In the genomic region with DNA sequence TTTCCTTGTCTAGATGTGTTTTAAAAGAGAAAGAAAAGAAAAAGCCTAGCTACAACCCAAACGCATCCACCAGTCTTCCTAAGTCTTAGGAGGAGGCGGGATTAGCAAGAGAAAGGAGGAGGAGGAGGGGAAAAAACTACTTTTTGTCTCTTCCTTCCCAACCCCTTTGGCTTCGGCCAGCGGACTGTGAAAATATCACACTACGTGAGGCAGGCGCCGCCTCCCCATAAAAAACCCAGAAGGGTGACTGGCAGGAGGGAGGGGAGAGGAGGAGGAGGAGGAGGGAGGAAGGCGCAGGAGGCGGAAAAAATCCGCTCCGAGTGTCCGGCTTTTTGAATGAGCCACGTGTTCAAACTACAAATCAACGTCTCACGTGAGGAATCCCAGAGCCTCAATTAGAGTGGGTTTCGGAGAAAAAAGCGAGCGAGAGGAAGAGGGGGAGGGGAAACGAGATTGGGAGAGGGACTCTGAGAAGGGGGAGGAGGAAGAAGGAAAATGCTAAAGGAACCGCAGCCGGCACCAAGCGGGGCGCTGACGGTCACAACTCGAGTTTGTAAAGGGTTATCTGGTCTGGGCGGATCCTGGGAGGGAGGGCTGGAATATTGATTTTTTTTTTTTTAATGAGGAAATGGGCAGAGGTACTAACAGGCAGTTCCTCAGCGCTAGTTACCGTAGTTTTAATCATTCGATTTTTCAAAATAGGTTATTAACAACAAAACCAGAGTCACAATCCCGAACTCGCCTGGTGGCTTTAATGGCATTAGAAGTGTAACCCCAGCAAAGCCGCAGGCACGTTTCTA, we compare ENCODE assay signal across 1 cellular context.
TF ChIP-seq lines count a peak whose summit lies in the region.

Gene IGF2BP3 (minus strand): TSS at position 202 of the 800 bp plus-strand sequence. CDS start 381 bp downstream, outside the sequence.

TF ChIP-seq in K562, 482 proteins besides CTCF, POLR2A, EP300 and RAD21 (continued from another document and continues in another):
- peak; percentile 69 for TF ChIP-seq ZBTB7A (IDR thresholded peaks at IDR 0.05; ENCODE audit: borderline replicate concordance, control insufficient read depth, low read depth, low read length)
- peak; percentile 94 to 96 for TF ChIP-seq ARNT (IDR thresholded peaks at IDR 0.05)
- no peak for TF ChIP-seq NONO (IDR thresholded peaks at IDR 0.05; ENCODE audit: low read depth in 2 of 2, low read length in 1 of 2)
- TF ChIP-seq ZNF316 (IDR thresholded peaks at IDR 0.05) = no peak
- no peak for TF ChIP-seq ZC3H4 (CRISPR knock-in tag; IDR thresholded peaks at IDR 0.05; ENCODE audit: borderline replicate concordance)
- TF ChIP-seq KLF13 (tag; IDR thresholded peaks at IDR 0.05; ENCODE audit: borderline replicate concordance, low read depth) = no peak
- TF ChIP-seq, protein P1, sequence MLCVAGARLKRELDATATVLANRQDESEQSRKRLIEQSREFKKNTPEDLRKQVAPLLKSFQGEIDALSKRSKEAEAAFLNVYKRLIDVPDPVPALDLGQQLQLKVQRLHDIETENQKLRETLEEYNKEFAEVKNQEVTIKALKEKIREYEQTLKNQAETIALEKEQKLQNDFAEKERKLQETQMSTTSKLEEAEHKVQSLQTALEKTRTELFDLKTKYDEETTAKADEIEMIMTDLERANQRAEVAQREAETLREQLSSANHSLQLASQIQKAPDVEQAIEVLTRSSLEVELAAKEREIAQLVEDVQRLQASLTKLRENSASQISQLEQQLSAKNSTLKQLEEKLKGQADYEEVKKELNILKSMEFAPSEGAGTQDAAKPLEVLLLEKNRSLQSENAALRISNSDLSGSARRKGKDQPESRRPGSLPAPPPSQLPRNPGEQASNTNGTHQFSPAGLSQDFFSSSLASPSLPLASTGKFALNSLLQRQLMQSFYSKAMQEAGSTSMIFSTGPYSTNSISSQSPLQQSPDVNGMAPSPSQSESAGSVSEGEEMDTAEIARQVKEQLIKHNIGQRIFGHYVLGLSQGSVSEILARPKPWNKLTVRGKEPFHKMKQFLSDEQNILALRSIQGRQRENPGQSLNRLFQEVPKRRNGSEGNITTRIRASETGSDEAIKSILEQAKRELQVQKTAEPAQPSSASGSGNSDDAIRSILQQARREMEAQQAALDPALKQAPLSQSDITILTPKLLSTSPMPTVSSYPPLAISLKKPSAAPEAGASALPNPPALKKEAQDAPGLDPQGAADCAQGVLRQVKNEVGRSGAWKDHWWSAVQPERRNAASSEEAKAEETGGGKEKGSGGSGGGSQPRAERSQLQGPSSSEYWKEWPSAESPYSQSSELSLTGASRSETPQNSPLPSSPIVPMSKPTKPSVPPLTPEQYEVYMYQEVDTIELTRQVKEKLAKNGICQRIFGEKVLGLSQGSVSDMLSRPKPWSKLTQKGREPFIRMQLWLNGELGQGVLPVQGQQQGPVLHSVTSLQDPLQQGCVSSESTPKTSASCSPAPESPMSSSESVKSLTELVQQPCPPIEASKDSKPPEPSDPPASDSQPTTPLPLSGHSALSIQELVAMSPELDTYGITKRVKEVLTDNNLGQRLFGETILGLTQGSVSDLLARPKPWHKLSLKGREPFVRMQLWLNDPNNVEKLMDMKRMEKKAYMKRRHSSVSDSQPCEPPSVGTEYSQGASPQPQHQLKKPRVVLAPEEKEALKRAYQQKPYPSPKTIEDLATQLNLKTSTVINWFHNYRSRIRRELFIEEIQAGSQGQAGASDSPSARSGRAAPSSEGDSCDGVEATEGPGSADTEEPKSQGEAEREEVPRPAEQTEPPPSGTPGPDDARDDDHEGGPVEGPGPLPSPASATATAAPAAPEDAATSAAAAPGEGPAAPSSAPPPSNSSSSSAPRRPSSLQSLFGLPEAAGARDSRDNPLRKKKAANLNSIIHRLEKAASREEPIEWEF (CRISPR knock-in tag; IDR thresholded peaks at IDR 0.05) = peak; percentile 71; the same call in 1 of the 2 replicates
- peak; percentile 65 for TF ChIP-seq CHD1 (IDR thresholded peaks at IDR 0.05; ENCODE audit: low read length)
- TF ChIP-seq, protein P2, sequence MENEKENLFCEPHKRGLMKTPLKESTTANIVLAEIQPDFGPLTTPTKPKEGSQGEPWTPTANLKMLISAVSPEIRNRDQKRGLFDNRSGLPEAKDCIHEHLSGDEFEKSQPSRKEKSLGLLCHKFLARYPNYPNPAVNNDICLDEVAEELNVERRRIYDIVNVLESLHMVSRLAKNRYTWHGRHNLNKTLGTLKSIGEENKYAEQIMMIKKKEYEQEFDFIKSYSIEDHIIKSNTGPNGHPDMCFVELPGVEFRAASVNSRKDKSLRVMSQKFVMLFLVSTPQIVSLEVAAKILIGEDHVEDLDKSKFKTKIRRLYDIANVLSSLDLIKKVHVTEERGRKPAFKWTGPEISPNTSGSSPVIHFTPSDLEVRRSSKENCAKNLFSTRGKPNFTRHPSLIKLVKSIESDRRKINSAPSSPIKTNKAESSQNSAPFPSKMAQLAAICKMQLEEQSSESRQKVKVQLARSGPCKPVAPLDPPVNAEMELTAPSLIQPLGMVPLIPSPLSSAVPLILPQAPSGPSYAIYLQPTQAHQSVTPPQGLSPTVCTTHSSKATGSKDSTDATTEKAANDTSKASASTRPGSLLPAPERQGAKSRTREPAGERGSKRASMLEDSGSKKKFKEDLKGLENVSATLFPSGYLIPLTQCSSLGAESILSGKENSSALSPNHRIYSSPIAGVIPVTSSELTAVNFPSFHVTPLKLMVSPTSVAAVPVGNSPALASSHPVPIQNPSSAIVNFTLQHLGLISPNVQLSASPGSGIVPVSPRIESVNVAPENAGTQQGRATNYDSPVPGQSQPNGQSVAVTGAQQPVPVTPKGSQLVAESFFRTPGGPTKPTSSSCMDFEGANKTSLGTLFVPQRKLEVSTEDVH (IDR thresholded peaks at IDR 0.05; ENCODE audit: low read depth, partially characterized antibody) = peak; percentile 86
- TF ChIP-seq, protein P3, sequence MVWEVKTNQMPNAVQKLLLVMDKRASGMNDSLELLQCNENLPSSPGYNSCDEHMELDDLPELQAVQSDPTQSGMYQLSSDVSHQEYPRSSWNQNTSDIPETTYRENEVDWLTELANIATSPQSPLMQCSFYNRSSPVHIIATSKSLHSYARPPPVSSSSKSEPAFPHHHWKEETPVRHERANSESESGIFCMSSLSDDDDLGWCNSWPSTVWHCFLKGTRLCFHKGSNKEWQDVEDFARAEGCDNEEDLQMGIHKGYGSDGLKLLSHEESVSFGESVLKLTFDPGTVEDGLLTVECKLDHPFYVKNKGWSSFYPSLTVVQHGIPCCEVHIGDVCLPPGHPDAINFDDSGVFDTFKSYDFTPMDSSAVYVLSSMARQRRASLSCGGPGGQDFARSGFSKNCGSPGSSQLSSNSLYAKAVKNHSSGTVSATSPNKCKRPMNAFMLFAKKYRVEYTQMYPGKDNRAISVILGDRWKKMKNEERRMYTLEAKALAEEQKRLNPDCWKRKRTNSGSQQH (CRISPR knock-in tag; IDR thresholded peaks at IDR 0.05) = peak; percentile 90
- TF ChIP-seq ZNF740 (CRISPR knock-in tag; IDR thresholded peaks at IDR 0.05) = 0 out of 2 replicates have a peak, but pooled peaks have one; percentile 40
- peak in 1 of 2 experiments; percentile 23; a peak in 1 of 4 replicates for TF ChIP-seq ZNF740 (tag; IDR thresholded peaks at IDR 0.05)
- no peak for TF ChIP-seq ZNF79 (CRISPR knock-in tag; IDR thresholded peaks at IDR 0.05; ENCODE audit: low read depth)
- TF ChIP-seq MEIS2 (IDR thresholded peaks at IDR 0.05; ENCODE audit: partially characterized antibody) = peak; percentile 92
- no peak for TF ChIP-seq RBM39 (optimal IDR thresholded peaks at IDR 0.05; ENCODE audit: low read depth, low read length)
- no peak; a peak in 1 of 4 replicates for TF ChIP-seq KDM4B (IDR thresholded peaks at IDR 0.05; ENCODE audit: borderline replicate concordance in 2 of 2, low read depth in 1 of 2)
- TF ChIP-seq ZNF444 (CRISPR knock-in tag; IDR thresholded peaks at IDR 0.05) = peak; percentile 75; the same call in 1 of the 2 replicates
- TF ChIP-seq FOXM1 (IDR thresholded peaks at IDR 0.05; ENCODE audit: low read depth) = peak; percentile 89
- no peak for TF ChIP-seq FOXM1 (CRISPR knock-in tag; IDR thresholded peaks at IDR 0.05; ENCODE audit: low read depth)
- TF ChIP-seq, protein P4, sequence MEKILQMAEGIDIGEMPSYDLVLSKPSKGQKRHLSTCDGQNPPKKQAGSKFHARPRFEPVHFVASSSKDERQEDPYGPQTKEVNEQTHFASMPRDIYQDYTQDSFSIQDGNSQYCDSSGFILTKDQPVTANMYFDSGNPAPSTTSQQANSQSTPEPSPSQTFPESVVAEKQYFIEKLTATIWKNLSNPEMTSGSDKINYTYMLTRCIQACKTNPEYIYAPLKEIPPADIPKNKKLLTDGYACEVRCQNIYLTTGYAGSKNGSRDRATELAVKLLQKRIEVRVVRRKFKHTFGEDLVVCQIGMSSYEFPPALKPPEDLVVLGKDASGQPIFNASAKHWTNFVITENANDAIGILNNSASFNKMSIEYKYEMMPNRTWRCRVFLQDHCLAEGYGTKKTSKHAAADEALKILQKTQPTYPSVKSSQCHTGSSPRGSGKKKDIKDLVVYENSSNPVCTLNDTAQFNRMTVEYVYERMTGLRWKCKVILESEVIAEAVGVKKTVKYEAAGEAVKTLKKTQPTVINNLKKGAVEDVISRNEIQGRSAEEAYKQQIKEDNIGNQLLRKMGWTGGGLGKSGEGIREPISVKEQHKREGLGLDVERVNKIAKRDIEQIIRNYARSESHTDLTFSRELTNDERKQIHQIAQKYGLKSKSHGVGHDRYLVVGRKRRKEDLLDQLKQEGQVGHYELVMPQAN (IDR thresholded peaks at IDR 0.05; ENCODE audit: borderline replicate concordance) = peak; percentile 97
- peak; percentile 92 for TF ChIP-seq TAF9B (IDR thresholded peaks at IDR 0.05; ENCODE audit: partially characterized antibody)
- no peak for TF ChIP-seq FOXK1 (CRISPR knock-in tag; IDR thresholded peaks at IDR 0.05; ENCODE audit: borderline replicate concordance)
- peak; percentile 99 for TF ChIP-seq NBN (IDR thresholded peaks at IDR 0.05; ENCODE audit: low read depth)
- TF ChIP-seq, protein P5, sequence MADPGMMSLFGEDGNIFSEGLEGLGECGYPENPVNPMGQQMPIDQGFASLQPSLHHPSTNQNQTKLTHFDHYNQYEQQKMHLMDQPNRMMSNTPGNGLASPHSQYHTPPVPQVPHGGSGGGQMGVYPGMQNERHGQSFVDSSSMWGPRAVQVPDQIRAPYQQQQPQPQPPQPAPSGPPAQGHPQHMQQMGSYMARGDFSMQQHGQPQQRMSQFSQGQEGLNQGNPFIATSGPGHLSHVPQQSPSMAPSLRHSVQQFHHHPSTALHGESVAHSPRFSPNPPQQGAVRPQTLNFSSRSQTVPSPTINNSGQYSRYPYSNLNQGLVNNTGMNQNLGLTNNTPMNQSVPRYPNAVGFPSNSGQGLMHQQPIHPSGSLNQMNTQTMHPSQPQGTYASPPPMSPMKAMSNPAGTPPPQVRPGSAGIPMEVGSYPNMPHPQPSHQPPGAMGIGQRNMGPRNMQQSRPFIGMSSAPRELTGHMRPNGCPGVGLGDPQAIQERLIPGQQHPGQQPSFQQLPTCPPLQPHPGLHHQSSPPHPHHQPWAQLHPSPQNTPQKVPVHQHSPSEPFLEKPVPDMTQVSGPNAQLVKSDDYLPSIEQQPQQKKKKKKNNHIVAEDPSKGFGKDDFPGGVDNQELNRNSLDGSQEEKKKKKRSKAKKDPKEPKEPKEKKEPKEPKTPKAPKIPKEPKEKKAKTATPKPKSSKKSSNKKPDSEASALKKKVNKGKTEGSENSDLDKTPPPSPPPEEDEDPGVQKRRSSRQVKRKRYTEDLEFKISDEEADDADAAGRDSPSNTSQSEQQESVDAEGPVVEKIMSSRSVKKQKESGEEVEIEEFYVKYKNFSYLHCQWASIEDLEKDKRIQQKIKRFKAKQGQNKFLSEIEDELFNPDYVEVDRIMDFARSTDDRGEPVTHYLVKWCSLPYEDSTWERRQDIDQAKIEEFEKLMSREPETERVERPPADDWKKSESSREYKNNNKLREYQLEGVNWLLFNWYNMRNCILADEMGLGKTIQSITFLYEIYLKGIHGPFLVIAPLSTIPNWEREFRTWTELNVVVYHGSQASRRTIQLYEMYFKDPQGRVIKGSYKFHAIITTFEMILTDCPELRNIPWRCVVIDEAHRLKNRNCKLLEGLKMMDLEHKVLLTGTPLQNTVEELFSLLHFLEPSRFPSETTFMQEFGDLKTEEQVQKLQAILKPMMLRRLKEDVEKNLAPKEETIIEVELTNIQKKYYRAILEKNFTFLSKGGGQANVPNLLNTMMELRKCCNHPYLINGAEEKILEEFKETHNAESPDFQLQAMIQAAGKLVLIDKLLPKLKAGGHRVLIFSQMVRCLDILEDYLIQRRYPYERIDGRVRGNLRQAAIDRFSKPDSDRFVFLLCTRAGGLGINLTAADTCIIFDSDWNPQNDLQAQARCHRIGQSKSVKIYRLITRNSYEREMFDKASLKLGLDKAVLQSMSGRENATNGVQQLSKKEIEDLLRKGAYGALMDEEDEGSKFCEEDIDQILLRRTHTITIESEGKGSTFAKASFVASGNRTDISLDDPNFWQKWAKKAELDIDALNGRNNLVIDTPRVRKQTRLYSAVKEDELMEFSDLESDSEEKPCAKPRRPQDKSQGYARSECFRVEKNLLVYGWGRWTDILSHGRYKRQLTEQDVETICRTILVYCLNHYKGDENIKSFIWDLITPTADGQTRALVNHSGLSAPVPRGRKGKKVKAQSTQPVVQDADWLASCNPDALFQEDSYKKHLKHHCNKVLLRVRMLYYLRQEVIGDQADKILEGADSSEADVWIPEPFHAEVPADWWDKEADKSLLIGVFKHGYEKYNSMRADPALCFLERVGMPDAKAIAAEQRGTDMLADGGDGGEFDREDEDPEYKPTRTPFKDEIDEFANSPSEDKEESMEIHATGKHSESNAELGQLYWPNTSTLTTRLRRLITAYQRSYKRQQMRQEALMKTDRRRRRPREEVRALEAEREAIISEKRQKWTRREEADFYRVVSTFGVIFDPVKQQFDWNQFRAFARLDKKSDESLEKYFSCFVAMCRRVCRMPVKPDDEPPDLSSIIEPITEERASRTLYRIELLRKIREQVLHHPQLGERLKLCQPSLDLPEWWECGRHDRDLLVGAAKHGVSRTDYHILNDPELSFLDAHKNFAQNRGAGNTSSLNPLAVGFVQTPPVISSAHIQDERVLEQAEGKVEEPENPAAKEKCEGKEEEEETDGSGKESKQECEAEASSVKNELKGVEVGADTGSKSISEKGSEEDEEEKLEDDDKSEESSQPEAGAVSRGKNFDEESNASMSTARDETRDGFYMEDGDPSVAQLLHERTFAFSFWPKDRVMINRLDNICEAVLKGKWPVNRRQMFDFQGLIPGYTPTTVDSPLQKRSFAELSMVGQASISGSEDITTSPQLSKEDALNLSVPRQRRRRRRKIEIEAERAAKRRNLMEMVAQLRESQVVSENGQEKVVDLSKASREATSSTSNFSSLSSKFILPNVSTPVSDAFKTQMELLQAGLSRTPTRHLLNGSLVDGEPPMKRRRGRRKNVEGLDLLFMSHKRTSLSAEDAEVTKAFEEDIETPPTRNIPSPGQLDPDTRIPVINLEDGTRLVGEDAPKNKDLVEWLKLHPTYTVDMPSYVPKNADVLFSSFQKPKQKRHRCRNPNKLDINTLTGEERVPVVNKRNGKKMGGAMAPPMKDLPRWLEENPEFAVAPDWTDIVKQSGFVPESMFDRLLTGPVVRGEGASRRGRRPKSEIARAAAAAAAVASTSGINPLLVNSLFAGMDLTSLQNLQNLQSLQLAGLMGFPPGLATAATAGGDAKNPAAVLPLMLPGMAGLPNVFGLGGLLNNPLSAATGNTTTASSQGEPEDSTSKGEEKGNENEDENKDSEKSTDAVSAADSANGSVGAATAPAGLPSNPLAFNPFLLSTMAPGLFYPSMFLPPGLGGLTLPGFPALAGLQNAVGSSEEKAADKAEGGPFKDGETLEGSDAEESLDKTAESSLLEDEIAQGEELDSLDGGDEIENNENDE (IDR thresholded peaks at IDR 0.05; ENCODE audit: low read depth, low read length) = no peak
- TF ChIP-seq EHMT2 (IDR thresholded peaks at IDR 0.05) = no peak
